Comparison of ENCODE assay signal across 8 cellular contexts in the genomic region with DNA sequence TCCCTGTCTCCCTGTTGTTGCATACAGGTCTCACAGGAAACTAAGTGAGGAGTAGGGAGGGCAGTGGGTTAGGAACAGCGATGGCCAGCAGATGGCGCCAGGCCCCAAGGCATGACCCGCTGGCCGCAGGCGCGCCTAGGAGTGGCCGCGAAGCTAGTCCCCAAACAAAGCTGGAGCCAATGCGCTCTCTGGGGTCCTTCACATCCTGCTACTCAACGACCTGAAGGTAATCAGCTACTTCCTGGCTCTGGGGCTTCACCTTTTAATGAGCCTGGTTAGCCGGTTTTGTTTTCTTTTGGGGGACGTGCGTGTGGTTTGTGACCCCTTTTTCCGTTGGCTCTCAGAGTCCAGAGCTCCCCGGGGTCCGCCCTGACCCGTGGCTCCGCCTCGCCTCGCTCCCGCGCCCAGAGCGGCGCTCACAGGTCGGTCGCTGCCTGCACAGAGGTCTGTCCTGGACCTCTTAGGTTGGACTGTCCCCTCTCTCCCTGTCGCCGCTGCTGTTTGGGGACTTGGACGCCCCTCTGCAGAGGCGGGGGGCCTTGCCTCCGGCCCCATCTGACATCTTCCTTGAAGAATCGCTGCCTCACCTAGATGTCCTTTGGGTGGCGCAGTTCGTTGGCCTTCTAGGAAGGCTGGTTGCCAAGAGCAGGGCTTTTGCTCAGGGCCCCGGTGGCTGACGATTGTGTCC.
DNase-seq lines count a peak whose midpoint lies in the region; ATAC-seq and TF ChIP-seq lines count a peak whose summit lies in the region.

No MANE protein-coding gene starts in this region.

- H3K9me3 ChIP-seq in BLaER1 treated with 17β-estradiol and CSF1 and Interleukin-3, amounts not matched to agents 10 nM and 100 nM (replicated peaks in 1 of 11): no peaks in the 10 kb centered on the region

- peak overlapping the region in 1 of 11 experiments; percentile 38; a peak in 1 of 22 replicates for H3K27ac ChIP-seq in BLaER1 treated with 17β-estradiol and CSF1 and Interleukin-3, amounts not matched to agents 10 nM and 100 nM

- ATAC-seq in GM19035 (IDR thresholded peaks at IDR 0.05; ENCODE audit: unreplicated experiment): peak; percentile 87
- ATAC-seq in HG03520 (IDR thresholded peaks at IDR 0.05; ENCODE audit: unreplicated experiment): peak; percentile 75

- peaks cover 7 to 13% (median 11%) of the 10 kb centered on the region in 11 experiments; a peak in 17 of 22 replicates for H3K27me3 ChIP-seq in BLaER1 treated with 17β-estradiol and CSF1 and Interleukin-3, amounts not matched to agents 10 nM and 100 nM

- peaks cover 0 to 10% (median 5%) of the 10 kb centered on the region in 10 experiments; a peak in 10 of 20 replicates for H3K4me1 ChIP-seq in BLaER1 treated with 17β-estradiol and CSF1 and Interleukin-3, amounts not matched to agents 10 nM and 100 nM

- peak overlapping the region; percentile 43 to 71 (median 61); a peak in 21 of 22 replicates for H3K9ac ChIP-seq in BLaER1 treated with 17β-estradiol and CSF1 and Interleukin-3, amounts not matched to agents 10 nM and 100 nM

- no peaks in the 10 kb centered on the region; a peak in 3 of 22 replicates for H4K20me1 ChIP-seq in BLaER1 treated with 17β-estradiol and CSF1 and Interleukin-3, amounts not matched to agents 10 nM and 100 nM

- DNase-seq in NOMO-1 treated with dmso at 0.1 percent for 144 hours (lab: John Stamatoyannopoulos, UW; ENCODE audit: unreplicated experiment): peak; percentile 89
- DNase-seq in activated CD8-positive, alpha-beta memory T cell treated with anti-CD3 and anti-CD28 coated beads, Interleukin-2, amount 50 U/mL, for 48 hours: peak; percentile 92
- no peak for DNase-seq in epithelial cell of proximal tubule (ENCODE audit: low read depth)
- peak; percentile 86 for DNase-seq in mucosa of gallbladder (ENCODE audit: low spot score)
- DNase-seq in stimulated activated CD8-positive, alpha-beta memory T cell treated with anti-CD3 and anti-CD28 coated beads, Interleukin-2, amount 100 ng/mL, for 48 hours (ENCODE audit: low read depth in 2 of 2): peak; percentile 68 to 72

- peak overlapping the region; percentile 48 to 71 (median 55) for H3K4me3 ChIP-seq in BLaER1 treated with 17β-estradiol and CSF1 and Interleukin-3, amounts not matched to agents 10 nM and 100 nM
- H3K4me3 ChIP-seq in epithelial cell of proximal tubule (ENCODE audit: low read depth, low read length): peak overlapping the region; percentile 48

- peak; percentile 98 for TF ChIP-seq CTCF in epithelial cell of proximal tubule (conservative IDR thresholded peaks at IDR 0.05; ENCODE audit: low read depth, low read length)

- no peaks in the 10 kb centered on the region for H3K36me3 ChIP-seq in BLaER1 treated with 17β-estradiol and CSF1 and Interleukin-3, amounts not matched to agents 10 nM and 100 nM

- H3K4me2 ChIP-seq in BLaER1 treated with 17β-estradiol and CSF1 and Interleukin-3, amounts not matched to agents 10 nM and 100 nM: peak overlapping the region; percentile 86 to 97 (median 92)
